28 cellular contexts compared by ENCODE assay signal in the genomic region with DNA sequence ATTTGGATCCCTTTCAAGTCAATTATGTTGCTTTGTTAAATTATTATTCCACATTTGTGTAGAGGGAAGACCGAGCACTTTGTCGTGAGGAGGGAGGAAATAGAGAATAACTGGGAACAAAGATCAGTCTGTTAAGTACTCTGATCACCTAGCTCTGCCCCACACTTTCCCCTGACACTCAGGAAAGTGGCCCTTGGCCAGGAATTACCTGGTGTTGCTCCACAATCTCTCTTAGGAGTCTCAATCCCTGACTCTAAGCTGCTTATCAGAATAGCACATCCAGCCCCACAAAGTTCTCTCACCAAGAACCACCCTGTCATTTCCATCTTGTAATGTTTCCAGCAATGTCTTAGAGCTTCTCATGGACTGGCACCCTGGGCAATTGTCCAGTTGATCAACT.
"Had no signal": no experiment of that assay in that cellular context is flagged by ENCODE, and none has a peak within 500 bp of the region (broad histone marks: within the 10 kb centered on the region; RNA-seq: fewer than 3 reads in every experiment).

No MANE protein-coding gene starts in this region.

- FAIRE-seq: frontal cortex had no signal

- ATAC-seq: body of pancreas, upper lobe of right lung had no signal

- H3K27me3 ChIP-seq: adrenal gland, body of pancreas, cardiac muscle cell, right atrium auricular region, spleen, suprapubic skin, tibial artery, upper lobe of right lung had no signal

- DNase-seq: activated CD4-positive, alpha-beta memory T cell treated with anti-CD3 and anti-CD28 coated beads for 36 hours; activated CD4-positive, alpha-beta T cell treated with anti-CD3 and anti-CD28 coated beads for 48 hours; activated CD8-positive, alpha-beta memory T cell treated with anti-CD3 and anti-CD28 coated beads, Interleukin-2, amount 50 U/mL, for 4 hours; activated effector memory CD4-positive, alpha-beta T cell treated with anti-CD3 and anti-CD28 coated beads, Interleukin-2, amount 50 U/mL, for 16 hours; activated naive CD4-positive, alpha-beta T cell treated with anti-CD3 and anti-CD28 coated beads for 36 hours; activated naive CD8-positive, alpha-beta T cell treated with anti-CD3 and anti-CD28 coated beads for 36 hours; activated T-cell treated with anti-CD3 and anti-CD28 coated beads, Interleukin-2, amount 50 U/mL, for 1 hour; adrenal gland; aorta; body of pancreas; cerebellar nuclear complex; dorsolateral prefrontal cortex; effector memory CD4-positive, alpha-beta T cell; kidney glomerular epithelial cell; left ventricle myocardium inferior; mesendoderm; nucleus accumbens; spleen; stimulated activated naive CD4-positive, alpha-beta T cell; tibial artery; upper lobe of right lung had no signal

- H3K4me3 ChIP-seq: adrenal gland, body of pancreas, cardiac muscle cell, coronary artery, dorsolateral prefrontal cortex, left ventricle myocardium inferior, lung, right atrium auricular region, spleen, suprapubic skin, tibial artery, upper lobe of right lung had no signal

- H3K36me3 ChIP-seq: adrenal gland, cardiac muscle cell, left ventricle myocardium inferior, right atrium auricular region, spleen, upper lobe of right lung had no signal

- H3K4me1 ChIP-seq: parathyroid adenoma, right atrium auricular region, suprapubic skin, upper lobe of right lung had no signal

- H3K27ac ChIP-seq: adrenal gland, body of pancreas, cardiac muscle cell, coronary artery, dorsolateral prefrontal cortex, left ventricle myocardium inferior, parathyroid adenoma, right atrium auricular region, spleen, suprapubic skin, tibial artery, upper lobe of right lung had no signal

- H3K9me3 ChIP-seq: adrenal gland, body of pancreas, left ventricle myocardium inferior, right atrium auricular region, spleen, suprapubic skin, tibial artery, upper lobe of right lung had no signal
